Comparison of ENCODE assay signal across 27 cellular contexts in the genomic region with DNA sequence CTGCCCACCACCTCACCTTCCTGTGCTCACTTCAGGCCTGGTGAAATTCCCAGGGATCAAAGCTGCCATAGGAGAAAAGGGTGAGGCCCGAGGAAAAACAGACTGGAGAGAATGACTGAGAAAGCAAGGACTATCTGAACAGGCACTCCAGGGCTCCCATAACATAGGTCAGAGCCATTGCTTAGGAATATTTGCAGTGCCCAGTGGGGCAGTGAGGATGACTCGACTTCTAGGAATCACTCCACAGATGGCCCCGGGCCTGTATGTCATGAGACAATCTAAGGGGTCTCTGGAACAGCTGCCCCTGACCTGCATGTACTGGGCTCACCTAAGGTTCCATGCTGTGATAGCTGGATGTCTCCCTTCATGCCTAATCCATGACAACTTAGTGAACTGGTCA. TPM values are rescaled to one million over a fixed set of nuclear protein-coding genes. Genes with fewer than 3 reads are reported as not detected.
DNase-seq lines count a peak whose midpoint lies in the region; ATAC-seq, FAIRE-seq and TF ChIP-seq lines count a peak whose summit lies in the region.
"Had no signal": no experiment of that assay in that cellular context is flagged by ENCODE, and none has a peak within 500 bp of the region (broad histone marks: within the 10 kb centered on the region; RNA-seq: fewer than 3 reads in every experiment).

No MANE protein-coding gene starts in this region.

- peak overlapping the region; percentile 15 for H2BK5ac ChIP-seq in trophoblast cell (ENCODE audit: low read depth, low read length, poor library complexity)

- no peak overlapping the region for H3K23ac ChIP-seq in trophoblast cell (ENCODE audit: low read length)

- H3K4me1 ChIP-seq in keratinocyte (ENCODE audit: control insufficient read depth, extremely low read depth, insufficient read depth, low read length), result peaks cover 8% of the 10 kb centered on the region
- peaks cover 8 to 10% of the 10 kb centered on the region in 2 experiments for H3K4me1 ChIP-seq in trophoblast cell (ENCODE audit: control insufficient read depth in 1 of 2, insufficient read depth in 2 of 2, low read length in 2 of 2)
- no peaks in the 10 kb centered on the region for H3K4me1 ChIP-seq in uterus
- H3K4me1 ChIP-seq in adrenal gland (replicated peaks in 1 of 2), result no peaks in the 10 kb centered on the region
- H3K4me1 ChIP-seq: Peyer's patch, SJSA1 had no signal

- H4K8ac ChIP-seq in trophoblast cell (ENCODE audit: low read depth, low read length), result peak overlapping the region; percentile 3

- H3K9ac ChIP-seq in keratinocyte (ENCODE audit: control insufficient read depth, extremely low read depth, insufficient read depth, low read length), result no peak overlapping the region
- no peak overlapping the region for H3K9ac ChIP-seq in trophoblast cell (ENCODE audit: low read length)

- peak overlapping the region; percentile 37 for H2BK12ac ChIP-seq in trophoblast cell (ENCODE audit: low read length)

- H4K12ac ChIP-seq in trophoblast cell (ENCODE audit: low read depth, low read length), result no peak overlapping the region

- no CpG with 5 or more reads among the region's 3 CpGs for WGBS in trophoblast cell (ENCODE audit: extremely low coverage, insufficient coverage, insufficient read length)
- WGBS in adrenal gland, 4 donors, result 54 to 71% (median 66%) methylated on average over 3 of the region's 3 CpGs

- H3K27me3 ChIP-seq in keratinocyte (ENCODE audit: control insufficient read depth, extremely low read depth, insufficient read depth, low read length) (no peaks in the 10 kb centered on the region), trophoblast cell (ENCODE audit: insufficient read depth, low read length) (no peaks in the 10 kb centered on the region), uterus (no peaks in the 10 kb centered on the region), adrenal gland (no peaks in the 10 kb centered on the region)
- H3K27me3 ChIP-seq: Peyer's patch, SJSA1 had no signal

- peak overlapping the region; percentile 18 for H3K14ac ChIP-seq in trophoblast cell (ENCODE audit: low read length)

- H2BK120ac ChIP-seq in trophoblast cell (ENCODE audit: insufficient read depth, low read length, poor library complexity), result peak overlapping the region; percentile 18

- no peak overlapping the region for H3K4ac ChIP-seq in trophoblast cell (ENCODE audit: low read depth, low read length)

- H3K9me3 ChIP-seq in keratinocyte (ENCODE audit: control insufficient read depth, low read depth, low read length) (no peaks in the 10 kb centered on the region), trophoblast cell (ENCODE audit: insufficient read depth, low read depth, low read length) (peaks cover 1% of the 10 kb centered on the region), uterus (no peaks in the 10 kb centered on the region), adrenal gland (replicated peaks in 1 of 3) (no peaks in the 10 kb centered on the region)
- H3K9me3 ChIP-seq: Peyer's patch, SJSA1 had no signal

- H2AFZ ChIP-seq in keratinocyte (ENCODE audit: control insufficient read depth, low read length) (peak overlapping the region; percentile 2), trophoblast cell (ENCODE audit: insufficient read depth, low read length, poor library complexity) (no peak overlapping the region)

- no peak overlapping the region for H3K18ac ChIP-seq in trophoblast cell (ENCODE audit: low read length)

- H3K27ac ChIP-seq in keratinocyte (ENCODE audit: control insufficient read depth, insufficient read depth, low read length) (no peak overlapping the region), trophoblast cell (ENCODE audit: low read depth, low read length) (peak overlapping the region; percentile 40), uterus (no peak overlapping the region), adrenal gland (no peak overlapping the region)
- H3K27ac ChIP-seq: Peyer's patch, SJSA1 had no signal

- H3K9me1 ChIP-seq in keratinocyte (ENCODE audit: control insufficient read depth, extremely low read depth, insufficient read depth, low read length), result no peaks in the 10 kb centered on the region

- peak; percentile 15 for DNase-seq in EH (ENCODE audit: low read depth)
- peak; percentile 27 for DNase-seq in astrocyte of the hippocampus (ENCODE audit: low read depth, low spot score)
- DNase-seq in keratinocyte (ENCODE audit: low read depth, low spot score), result no peak
- DNase-seq in trophoblast cell, result no peak
- no peak for DNase-seq in uterus
- no peak for DNase-seq in NK-92 treated with Interleukin-12 subunit alpha and Interleukin-12 subunit beta, amount 100 ng/mL, for 24 hours (lab: John Stamatoyannopoulos, UW)
- no peak for DNase-seq in adrenal gland
- DNase-seq: AML-193; C1 segment of cervical spinal cord; Calu3; CD8-positive, alpha-beta T cell; DMS153; GOT3; Kasumi-1; MM.1S; NCI-H1092; NCI-H1436; NCI-H1930; NCI-H748 treated with DMSO at 0.1 percent for 48 hours; Peyer's patch had no signal

- peak overlapping the region; percentile 57 for H4K91ac ChIP-seq in trophoblast cell (ENCODE audit: low read depth, low read length)

- H3K36me3 ChIP-seq in keratinocyte (ENCODE audit: control insufficient read depth in 2 of 2, extremely low read depth in 1 of 2, insufficient read depth in 2 of 2, low read length in 2 of 2) (no peaks in the 10 kb centered on the region), trophoblast cell (ENCODE audit: control insufficient read depth in 1 of 2, insufficient read depth in 2 of 2, low read length in 2 of 2) (no peaks in the 10 kb centered on the region), uterus (no peaks in the 10 kb centered on the region), adrenal gland (replicated peaks in 1 of 2) (no peaks in the 10 kb centered on the region)
- H3K36me3 ChIP-seq: Peyer's patch, SJSA1 had no signal

- H4K20me1 ChIP-seq in keratinocyte (ENCODE audit: control insufficient read depth, extremely low read depth, insufficient read depth, low read length), result no peaks in the 10 kb centered on the region

- peaks cover 4% of the 10 kb centered on the region for H3K79me1 ChIP-seq in trophoblast cell (ENCODE audit: low read length)

- dilution Hi-C loops in keratinocyte (cut with MboI; ENCODE audit: extremely low pct_ligation_motif_present, low sequenced_read_pairs), result no loop called here

- H2AK5ac ChIP-seq in trophoblast cell (ENCODE audit: low read length), result no peak overlapping the region

- FAIRE-seq in keratinocyte (lab: Jason Lieb, UNC), result no peak
- FAIRE-seq: G401.6, GM12892 had no signal

- H3K4me2 ChIP-seq in keratinocyte (ENCODE audit: control insufficient read depth, extremely low read depth, insufficient read depth, low read depth, low read length) (no peak overlapping the region), trophoblast cell (ENCODE audit: low read length) (no peak overlapping the region)

- H3K4me3 ChIP-seq in keratinocyte (ENCODE audit: control insufficient read depth in 2 of 3, extremely low read depth in 1 of 3, insufficient read depth in 2 of 3, low read depth in 1 of 3, low read length in 3 of 3) (no peak overlapping the region), trophoblast cell (ENCODE audit: low read depth, low read length) (no peak overlapping the region), uterus (no peak overlapping the region), adrenal gland (no peak overlapping the region)
- H3K4me3 ChIP-seq: Peyer's patch, SJSA1 had no signal

- TF ChIP-seq CTCF in keratinocyte (optimal IDR thresholded peaks at IDR 0.05 in 1 of 3, IDR thresholded peaks at IDR 0.05 in 1 of 3, conservative IDR thresholded peaks at IDR 0.05 in 1 of 3; ENCODE audit: extremely low read depth in 1 of 3, insufficient read depth in 2 of 3, low read length in 3 of 3) (no peak), uterus (IDR thresholded peaks at IDR 0.05) (no peak), adrenal gland (IDR thresholded peaks at IDR 0.05) (no peak)

- ATAC-seq in GM21423 (IDR thresholded peaks at IDR 0.05; ENCODE audit: unreplicated experiment), result no peak
- ATAC-seq: CD8-positive, alpha-beta T cell had no signal

- no peaks in the 10 kb centered on the region for H3K79me2 ChIP-seq in keratinocyte (ENCODE audit: control insufficient read depth, insufficient read depth, low read length)
- H3K79me2 ChIP-seq in trophoblast cell (ENCODE audit: control insufficient read depth, insufficient read depth, low read length, poor library complexity), result no peaks in the 10 kb centered on the region

- TF ChIP-seq POLR2A in uterus (IDR thresholded peaks at IDR 0.05) (no peak), adrenal gland (IDR thresholded peaks at IDR 0.05) (no peak)

- intact Hi-C loops in uterus (cut with DNase I; ENCODE audit: low total_unique reads), result no loop called here
- intact Hi-C loops in adrenal gland (cut with DNase I), result no loop called here

RNA-seq across cellular contexts. Expression of a gene that starts 51.6 kb away (rescaled TPM):
- polyA plus RNA-seq in keratinocyte (not detected in 3 replicates), adrenal gland (not detected)
- not detected for polyA plus RNA-seq in keratinocyte (2011; ENCODE audit: low read depth)
- polyA plus RNA-seq in keratinocyte (2011; cell fraction: cytosol; rRNA removed), result not detected in 2 replicates
- polyA plus RNA-seq in keratinocyte (2011; cell fraction: nucleus; rRNA removed), result not detected in 2 replicates
- not detected in 2 replicates for polyA plus RNA-seq in keratinocyte (2012; ENCODE audit: low replicate concordance)
- polyA minus RNA-seq in keratinocyte, result not detected in 3 replicates
- polyA minus RNA-seq in keratinocyte (2011; cell fraction: cytosol; rRNA and poly(A)+ RNA removed), result not detected
- not detected in 2 replicates for polyA minus RNA-seq in keratinocyte (2011; cell fraction: nucleus; rRNA and poly(A)+ RNA removed)
- polyA plus RNA-seq in trophoblast cell (2013), result not detected in 2 replicates
- total RNA-seq in uterus (not detected), adrenal gland (not detected)
- total RNA-seq: A172; Calu3; CD8-positive, alpha-beta T cell; NCI-H460; Peyer's patch; SJSA1 had no signal
- polyA plus RNA-seq: AG04450 had no signal

Comparison
In these comparisons a context has a peak if more than half of its experiments do, and no peak if none do; other contexts are left out.
1. DNase-seq: peak in EH (single experiment) and astrocyte of the hippocampus (single experiment); none in keratinocyte (single experiment), trophoblast cell (0 of 2), uterus (0 of 2), NK-92 treated with Interleukin-12 subunit alpha and Interleukin-12 subunit beta, amount 100 ng/mL, for 24 hours (single experiment) and adrenal gland (0 of 7).